ENCODE assay signal across 23 cellular contexts in genomic region chr6:156438519-156438918, GRCh38.
A peak's percentile ranks its signal among the peaks of the same experiment; 100 is the strongest.
DNase-seq lines count a peak whose midpoint lies in the region; FAIRE-seq and TF ChIP-seq lines count a peak whose summit lies in the region.
"Had no signal": no experiment of that assay in that cellular context is flagged by ENCODE, and none has a peak within 500 bp of the region (broad histone marks: within the 10 kb centered on the region; RNA-seq: fewer than 3 reads in every experiment).

No MANE protein-coding gene starts in this region.

- no peak overlapping the region for H3K4me3 ChIP-seq in H1 (ENCODE audit: extremely low read depth in 1 of 4, insufficient read depth in 2 of 4, low read depth in 3 of 4, low read length in 4 of 4)
- no peak overlapping the region for H3K4me3 ChIP-seq in neural progenitor cell
- H3K4me3 ChIP-seq: A549, Peyer's patch, SK-N-MC had no signal

- TF ChIP-seq POLR2A in H1 (IDR thresholded peaks at IDR 0.05; ENCODE audit: control extremely low read depth in 1 of 2, low read depth in 2 of 2, low read length in 2 of 2), result no peak

- H4K5ac ChIP-seq in H1 (ENCODE audit: insufficient read length, low read depth, low read length), result no peak overlapping the region

- H3K4me2 ChIP-seq in H1 (ENCODE audit: insufficient read depth in 1 of 2, low read depth in 2 of 2, low read length in 2 of 2) (no peak overlapping the region), neural progenitor cell (no peak overlapping the region)
- H3K4me2 ChIP-seq: A549, KMS-11 had no signal

- WGBS in H1 (ENCODE audit: extremely low coverage in 1 of 2, insufficient coverage in 1 of 2, insufficient read length in 1 of 2, insufficient replicate concordance in 2 of 2, low coverage in 1 of 2, low lambda C conversion rate in 2 of 2, missing lambda C conversion rate in 1 of 2), 2 experiments, result 83% methylated on average over 4 of the region's 4 CpGs; no CpG with 5 or more reads in 1 of the 2 experiments

- H3K27me3 Mint-ChIP-seq in neural progenitor cell (ENCODE audit: insufficient read depth, low read depth), result no peaks in the 10 kb centered on the region

- DNase-seq in NCI-H526 (lab: John Stamatoyannopoulos, UW), result peak; percentile 19 to 53
- no peak for DNase-seq in H1 (ENCODE audit: low read depth in 1 of 2, low spot score in 2 of 2)
- DNase-seq in neural progenitor cell (ENCODE audit: low spot score), result no peak
- no peak for DNase-seq in urothelium cell line (ENCODE audit: low spot score)
- DNase-seq in activated CD4-positive, alpha-beta T cell treated with anti-CD3 and anti-CD28 coated beads for 48 hours, result no peak
- DNase-seq in SIG-M5 treated with dmso at 0.1 percent for 504 hours (lab: John Stamatoyannopoulos, UW; ENCODE audit: unreplicated experiment), result no peak
- DNase-seq in NCI-H2029 treated with DMSO at 0.1 percent for 48 hours (lab: John Stamatoyannopoulos, UW), result no peak
- DNase-seq: AML-193; CD8-positive, alpha-beta memory T cell; MM.1S; NCI-H187; NCI-H446; NCI-H524 treated with DMSO at 0.1 percent for 48 hours; Peyer's patch; SHP77 treated with DMSO at 0.1 percent for 48 hours; SW 1271 had no signal

- H2BK15ac ChIP-seq in H1 (ENCODE audit: low read length), result no peak overlapping the region

- no peak overlapping the region for H2BK120ac ChIP-seq in H1 (replicated peaks; ENCODE audit: low read depth, low read length)

- no peaks in the 10 kb centered on the region for H3K9me3 Mint-ChIP-seq in neural progenitor cell

- no peaks in the 10 kb centered on the region for H3F3A ChIP-seq in neural progenitor cell (ENCODE audit: low read depth)

- H3K27ac ChIP-seq in C4-2B (peak overlapping the region; percentile 56; the same call in 1 of the 2 replicates), H1 (ENCODE audit: low read depth, low read length) (no peak overlapping the region), neural progenitor cell (no peak overlapping the region)
- H3K27ac ChIP-seq: A549, KMS-11, Peyer's patch, SK-N-MC had no signal

- H2BK5ac ChIP-seq in H1 (ENCODE audit: low read depth, low read length), result no peak overlapping the region

- no peak for TF ChIP-seq EP300 in H1 (IDR thresholded peaks at IDR 0.05; ENCODE audit: borderline replicate concordance in 1 of 2, low read depth in 2 of 2, low read length in 2 of 2)

- H4K20me1 ChIP-seq in H1 (replicated peaks in 1 of 2; ENCODE audit: control insufficient read depth in 1 of 2, insufficient read depth in 2 of 2, low read length in 2 of 2) (no peaks in the 10 kb centered on the region), neural progenitor cell (ENCODE audit: low read depth) (no peaks in the 10 kb centered on the region)

- H3K23me2 ChIP-seq in H1 (ENCODE audit: low read depth, low read length), result no peaks in the 10 kb centered on the region

- H3K9me3 ChIP-seq in H1 (ENCODE audit: insufficient read depth in 2 of 2, low read depth in 1 of 2, low read length in 1 of 2) (no peaks in the 10 kb centered on the region), neural progenitor cell (ENCODE audit: low read depth) (no peaks in the 10 kb centered on the region)
- H3K9me3 ChIP-seq: A549, Peyer's patch had no signal

- no peaks in the 10 kb centered on the region for H3K4me1 ChIP-seq in H1 (replicated peaks in 1 of 4; ENCODE audit: control insufficient read depth in 3 of 4, insufficient read depth in 4 of 4, low read length in 3 of 4)
- H3K4me1 ChIP-seq in neural progenitor cell, result no peaks in the 10 kb centered on the region
- H3K4me1 ChIP-seq: A549 had no signal

- H3K14ac ChIP-seq in H1 (ENCODE audit: insufficient read length), result no peak overlapping the region

- POLR2A ChIA-PET in H1 (lab: Charles Lee; ENCODE audit: partially characterized antibody), result no interaction called here

- H3K27me3 ChIP-seq in H1 (replicated peaks in 1 of 4; ENCODE audit: control insufficient read depth in 3 of 4, extremely low read depth in 1 of 4, insufficient read depth in 3 of 4, low read length in 3 of 4) (no peaks in the 10 kb centered on the region), neural progenitor cell (no peaks in the 10 kb centered on the region)
- H3K27me3 ChIP-seq: Peyer's patch had no signal

- H3K9ac ChIP-seq in H1 (replicated peaks in 1 of 4; ENCODE audit: extremely low read depth in 1 of 4, low read depth in 3 of 4, low read length in 3 of 4) (no peak overlapping the region), neural progenitor cell (no peak overlapping the region)
- H3K9ac ChIP-seq: KMS-11 had no signal

- H3K23ac ChIP-seq in H1 (ENCODE audit: insufficient read length), result no peak overlapping the region

- no peaks in the 10 kb centered on the region for H3K4me1 Mint-ChIP-seq in neural progenitor cell
- H3K4me1 Mint-ChIP-seq: CD14-positive monocyte; CD8-positive, alpha-beta memory T cell had no signal

- no peak overlapping the region for H3K56ac ChIP-seq in H1 (replicated peaks; ENCODE audit: insufficient read length, low read depth, low read length)

- no peak overlapping the region for H2AK5ac ChIP-seq in H1 (ENCODE audit: low read depth, low read length)

- H3K36me3 ChIP-seq in H1 (ENCODE audit: control insufficient read depth in 2 of 4, insufficient read depth in 4 of 4, low read length in 3 of 4) (no peaks in the 10 kb centered on the region), neural progenitor cell (no peaks in the 10 kb centered on the region)
- H3K36me3 ChIP-seq: Peyer's patch had no signal

- no peak overlapping the region for H3K4me3 Mint-ChIP-seq in neural progenitor cell
- H3K4me3 Mint-ChIP-seq: CD14-positive monocyte; CD8-positive, alpha-beta memory T cell; IgD-negative memory B cell; T-helper 1 cell treated with Interleukin-12 subunit alpha and Interleukin-12 subunit beta and Interleukin-4 antibody, amounts not matched to agents 30 μg/mL and 1 μg/mL, for 36 hours had no signal

- no peaks in the 10 kb centered on the region for H3K36me3 Mint-ChIP-seq in neural progenitor cell
- H3K36me3 Mint-ChIP-seq: CD14-positive monocyte; CD8-positive, alpha-beta memory T cell had no signal

- no peak overlapping the region for H3K18ac ChIP-seq in H1 (ENCODE audit: extremely low read depth, low read length)

- no peaks in the 10 kb centered on the region for H3K79me2 ChIP-seq in H1 (ENCODE audit: control insufficient read depth in 1 of 2, insufficient read depth in 2 of 2, low read length in 2 of 2)
- no peaks in the 10 kb centered on the region for H3K79me2 ChIP-seq in neural progenitor cell (ENCODE audit: low read depth)

- FAIRE-seq in H1 (lab: Jason Lieb, UNC) (no peak), urothelium cell line (lab: Jason Lieb, UNC) (no peak)
- FAIRE-seq: A549 had no signal

- TF ChIP-seq CTCF in C4-2B (conservative IDR thresholded peaks at IDR 0.05) (no peak), H1 (IDR thresholded peaks at IDR 0.05; ENCODE audit: control extremely low read depth in 1 of 3, insufficient read depth in 1 of 3, low read depth in 1 of 3, low read length in 3 of 3) (no peak), neural progenitor cell (IDR thresholded peaks at IDR 0.05) (no peak)

- H2BK12ac ChIP-seq in H1 (ENCODE audit: low read depth, low read length), result no peak overlapping the region

- H2AFZ ChIP-seq in H1 (ENCODE audit: low read length) (0 out of 2 replicates have a peak overlapping the region, but pooled peaks have one; percentile 46), neural progenitor cell (replicated peaks) (no peak overlapping the region)

- H3K79me1 ChIP-seq in H1 (ENCODE audit: low read depth, low read length), result no peaks in the 10 kb centered on the region

- CTCF ChIA-PET in H1 (lab: Charles Lee; ENCODE audit: partially characterized antibody), result interaction anchor here (0.6 to 1.6 kb wide), 4 partner anchors 23 to 336 kb away, joined by 3 to 4 read pairs (median 3); no protein-coding TSS in a partner anchor

- no peak overlapping the region for H4K8ac ChIP-seq in H1 (ENCODE audit: extremely low read depth, insufficient read depth, low read length)

- peak overlapping the region; percentile 50 for H3K27ac Mint-ChIP-seq in neural progenitor cell
- H3K27ac Mint-ChIP-seq: CD14-positive monocyte; CD8-positive, alpha-beta memory T cell; IgD-negative memory B cell; T-helper 1 cell treated with Interleukin-12 subunit alpha and Interleukin-12 subunit beta and Interleukin-4 antibody, amounts not matched to agents 30 μg/mL and 1 μg/mL, for 36 hours had no signal

- H4K91ac ChIP-seq in H1 (replicated peaks; ENCODE audit: insufficient read length, low read length), result no peak overlapping the region

- no peak overlapping the region for H2BK20ac ChIP-seq in H1 (ENCODE audit: low read length)

- TF ChIP-seq RAD21 in H1 (IDR thresholded peaks at IDR 0.05 in 1 of 2, conservative IDR thresholded peaks at IDR 0.05 in 1 of 2; ENCODE audit: low read depth in 2 of 2, low read length in 2 of 2), result no peak

- no peak overlapping the region for H3K4ac ChIP-seq in H1 (replicated peaks; ENCODE audit: insufficient read length, low read depth, low read length)

TF ChIP-seq in H1, 55 proteins besides CTCF, POLR2A, EP300 and RAD21 (continues in another document):
- no peak for TF ChIP-seq CBX5 (IDR thresholded peaks at IDR 0.05; ENCODE audit: low read depth, low read length)
- TF ChIP-seq JUN (IDR thresholded peaks at IDR 0.05; ENCODE audit: low read depth, low read length), result no peak
- no peak for TF ChIP-seq RBBP5 (IDR thresholded peaks at IDR 0.05; ENCODE audit: borderline replicate concordance, low read depth, low read length)
- no peak for TF ChIP-seq HDAC2 (IDR thresholded peaks at IDR 0.05; ENCODE audit: borderline replicate concordance in 1 of 2, low read depth in 2 of 2, low read length in 2 of 2)
- TF ChIP-seq KDM1A (IDR thresholded peaks at IDR 0.05; ENCODE audit: borderline replicate concordance, low read length), result no peak
- TF ChIP-seq SP2 (IDR thresholded peaks at IDR 0.05; ENCODE audit: low read length), result no peak
- no peak for TF ChIP-seq KDM4A (IDR thresholded peaks at IDR 0.05; ENCODE audit: low read depth, low read length, severe bottlenecking)
- TF ChIP-seq HDAC6 (IDR thresholded peaks at IDR 0.05; ENCODE audit: low read depth, low read length), result no peak
- no peak for TF ChIP-seq GABPA (IDR thresholded peaks at IDR 0.05; ENCODE audit: borderline replicate concordance, insufficient read depth, low read length)
- no peak for TF ChIP-seq EGR1 (IDR thresholded peaks at IDR 0.05; ENCODE audit: borderline replicate concordance, low read depth, low read length)
- no peak for TF ChIP-seq CHD1 (IDR thresholded peaks at IDR 0.05; ENCODE audit: low read depth, low read length)
- no peak for TF ChIP-seq TBP (IDR thresholded peaks at IDR 0.05; ENCODE audit: low read depth, low read length)
- no peak for TF ChIP-seq NRF1 (IDR thresholded peaks at IDR 0.05; ENCODE audit: low read depth, low read length)
- no peak for TF ChIP-seq CTBP2 (IDR thresholded peaks at IDR 0.05; ENCODE audit: borderline replicate concordance, insufficient read depth, insufficient read length, low read length)
- TF ChIP-seq SAP30 (IDR thresholded peaks at IDR 0.05; ENCODE audit: insufficient read depth, insufficient replicate concordance, low read length), result no peak
- TF ChIP-seq BRCA1 (IDR thresholded peaks at IDR 0.05; ENCODE audit: low read depth, low read length), result no peak
- no peak for TF ChIP-seq SRF (IDR thresholded peaks at IDR 0.05; ENCODE audit: low read depth, low read length)
- TF ChIP-seq ZNF274 (IDR thresholded peaks at IDR 0.05; ENCODE audit: borderline replicate concordance, extremely low read depth, low read length), result no peak

Comparison
In these comparisons a context has a peak if more than half of its experiments do, and no peak if none do; other contexts are left out.
1. DNase-seq: peak in NCI-H526 (2 of 2); none in H1 (0 of 2), neural progenitor cell (single experiment), urothelium cell line (single experiment), activated CD4-positive, alpha-beta T cell treated with anti-CD3 and anti-CD28 coated beads for 48 hours (single experiment), SIG-M5 treated with dmso at 0.1 percent for 504 hours (single experiment) and NCI-H2029 treated with DMSO at 0.1 percent for 48 hours (single experiment).